In genomic region chr4:167238226-167238625, GRCh38 we compare ENCODE assay signal across 21 cellular contexts. TPM values are rescaled to one million over a fixed set of nuclear protein-coding genes. Genes with fewer than 3 reads are reported as not detected.
DNase-seq lines count a peak whose midpoint lies in the region; ATAC-seq, FAIRE-seq and TF ChIP-seq lines count a peak whose summit lies in the region.
"Had no signal": no experiment of that assay in that cellular context is flagged by ENCODE, and none has a peak within 500 bp of the region (broad histone marks: within the 10 kb centered on the region; RNA-seq: fewer than 3 reads in every experiment).

No MANE protein-coding gene starts in this region.

- no peak overlapping the region for H2BK5ac ChIP-seq in IMR-90 (ENCODE audit: low read depth, low read length, poor library complexity, severe bottlenecking)
- no peak overlapping the region for H2BK5ac ChIP-seq in mesendoderm (ENCODE audit: low read length)

- no peak overlapping the region for H2BK120ac ChIP-seq in IMR-90 (ENCODE audit: low read depth, low read length)
- H2BK120ac ChIP-seq in mesendoderm (ENCODE audit: low read depth, low read length), result no peak overlapping the region

- intact Hi-C loops in IMR-90 (cut with micrococcal nuclease) (no loop called here), tibial artery (cut with DNase I; ENCODE audit: low total_unique reads) (no loop called here)

- WGBS in IMR-90 (ENCODE audit: extremely low coverage in 2 of 2, insufficient read length in 1 of 2), 2 experiments, result no CpG with 5 or more reads among the region's 1 CpG
- WGBS in mesendoderm (ENCODE audit: extremely low coverage, insufficient coverage, low lambda C conversion rate), result no CpG with 5 or more reads among the region's 1 CpG
- WGBS in gastroesophageal sphincter (ENCODE audit: low coverage in 1 of 2), 2 donors, result 71 to 86% methylated on average over 1 of the region's 1 CpG

- H3K14ac ChIP-seq in IMR-90 (replicated peaks; ENCODE audit: low read depth, low read length), result no peak overlapping the region

- DNase-seq in COR-L47 (lab: John Stamatoyannopoulos, UW) (peak; percentile 6), IMR-90 (no peak), bronchial epithelial cell (ENCODE audit: low read depth) (peak; percentile 35), mesendoderm (peak; percentile 47), SJCRH30 (no peak), tibial artery (no peak)
- DNase-seq: BE2C; CD4-positive, alpha-beta memory T cell; DMS153; DMS79 treated with DMSO at 0.1 percent for 48 hours; EL; GOT3; H9 had no signal

- H2BK15ac ChIP-seq in IMR-90 (ENCODE audit: low read depth, low read length) (no peak overlapping the region), mesendoderm (replicated peaks; ENCODE audit: low read depth) (no peak overlapping the region)

- no peak overlapping the region for H4K8ac ChIP-seq in IMR-90 (ENCODE audit: low read depth in 2 of 2, low read length in 2 of 2)
- no peak overlapping the region for H4K8ac ChIP-seq in mesendoderm (ENCODE audit: low read depth, low read length)

- CTCF ChIA-PET in IMR-90 (lab: Yijun Ruan, JAX), result interaction anchor here (0.7 kb wide), 1 partner anchor 46 kb away, joined by 3 read pairs; no protein-coding TSS in a partner anchor

- ATAC-seq in IMR-90 (ENCODE audit: low read depth) (no peak), gastroesophageal sphincter (no peak)
- ATAC-seq: A549 had no signal

- dilution Hi-C loops in IMR-90 (cut with HindIII; ENCODE audit: low sequenced_read_pairs, unreplicated experiment), result no loop called here

- H3K4me3 ChIP-seq in IMR-90 (ENCODE audit: insufficient read depth, low read depth, low read length) (no peak overlapping the region), bronchial epithelial cell (ENCODE audit: low read depth, low read length) (no peak overlapping the region), mesendoderm (ENCODE audit: low read length) (no peak overlapping the region), SJCRH30 (no peak overlapping the region), gastroesophageal sphincter (no peak overlapping the region), tibial artery (no peak overlapping the region)
- H3K4me3 ChIP-seq: A549 had no signal

- H4K20me1 ChIP-seq in IMR-90 (ENCODE audit: insufficient read depth, low read length), result no peaks in the 10 kb centered on the region

- no peak for TF ChIP-seq EP300 in gastroesophageal sphincter (IDR thresholded peaks at IDR 0.05)

- POLR2A ChIA-PET in IMR-90 (lab: Charles Lee; ENCODE audit: unreplicated experiment), result no interaction called here

- H3K9me3 ChIP-seq in IMR-90 (ENCODE audit: control insufficient read depth, insufficient read depth, low read length) (no peaks in the 10 kb centered on the region), SJCRH30 (replicated peaks) (no peaks in the 10 kb centered on the region), gastroesophageal sphincter (no peaks in the 10 kb centered on the region), tibial artery (no peaks in the 10 kb centered on the region)
- H3K9me3 ChIP-seq: A549, BE2C had no signal

- H2AK9ac ChIP-seq in IMR-90 (replicated peaks; ENCODE audit: low read depth, low read length, poor library complexity), result peak overlapping the region; percentile 37

- H3K18ac ChIP-seq in IMR-90 (ENCODE audit: low read depth, low read length), result no peak overlapping the region
- H3K18ac ChIP-seq in mesendoderm (ENCODE audit: low read length), result no peak overlapping the region

- TF ChIP-seq POLR2A in IMR-90 (IDR thresholded peaks at IDR 0.05; ENCODE audit: low read depth, low read length) (no peak), gastroesophageal sphincter (IDR thresholded peaks at IDR 0.05) (no peak)

- H2BK20ac ChIP-seq in IMR-90 (ENCODE audit: low read depth, low read length), result no peak overlapping the region

- H3K56ac ChIP-seq in IMR-90 (ENCODE audit: extremely low read depth, insufficient read depth, low read length) (no peak overlapping the region), mesendoderm (ENCODE audit: low read length) (no peak overlapping the region)

- H3K27me3 ChIP-seq in IMR-90 (ENCODE audit: control insufficient read depth, insufficient read depth, low read length), result peaks cover 5% of the 10 kb centered on the region; the same call in 1 of the 2 replicates
- H3K27me3 ChIP-seq in bronchial epithelial cell (ENCODE audit: control insufficient read depth, insufficient read depth, low read length), result no peaks in the 10 kb centered on the region
- peaks cover 3% of the 10 kb centered on the region for H3K27me3 ChIP-seq in mesendoderm (ENCODE audit: insufficient read depth, low read length, poor library complexity)
- no peaks in the 10 kb centered on the region for H3K27me3 ChIP-seq in SJCRH30
- peaks cover 22% of the 10 kb centered on the region for H3K27me3 ChIP-seq in gastroesophageal sphincter
- peaks cover 0 to 21% of the 10 kb centered on the region in 2 donors for H3K27me3 ChIP-seq in tibial artery
- H3K27me3 ChIP-seq: BE2C had no signal

- FAIRE-seq in bronchial epithelial cell (lab: Jason Lieb, UNC), result no peak
- FAIRE-seq: A549, D721Med, G401.6, GM12891 had no signal

- no TSS peak for BruUV-seq in IMR-90 (replicated peaks; lab: Mats Ljungman, UMichigan)

- H3K23ac ChIP-seq in IMR-90 (ENCODE audit: low read depth, low read length), result no peak overlapping the region
- no peak overlapping the region for H3K23ac ChIP-seq in mesendoderm (ENCODE audit: low read length)

- H3K79me1 ChIP-seq in IMR-90 (ENCODE audit: low read depth in 1 of 2, low read length in 2 of 2) (no peaks in the 10 kb centered on the region), mesendoderm (ENCODE audit: low read length) (no peaks in the 10 kb centered on the region)

- H3K36me3 ChIP-seq in IMR-90 (ENCODE audit: control insufficient read depth, insufficient read depth, low read length), result no peaks in the 10 kb centered on the region
- no peaks in the 10 kb centered on the region for H3K36me3 ChIP-seq in bronchial epithelial cell (ENCODE audit: control insufficient read depth, insufficient read depth, low read length)
- no peaks in the 10 kb centered on the region for H3K36me3 ChIP-seq in mesendoderm (ENCODE audit: control insufficient read depth, insufficient read depth, low read length)
- no peaks in the 10 kb centered on the region for H3K36me3 ChIP-seq in SJCRH30
- no peaks in the 10 kb centered on the region for H3K36me3 ChIP-seq in gastroesophageal sphincter
- H3K36me3 ChIP-seq in tibial artery, result no peaks in the 10 kb centered on the region
- H3K36me3 ChIP-seq: BE2C had no signal

- H3K9me1 ChIP-seq in IMR-90 (ENCODE audit: insufficient read depth, low read length), result no peaks in the 10 kb centered on the region

- H3K27ac ChIP-seq in IMR-90 (ENCODE audit: insufficient read depth, low read length) (no peak overlapping the region), mesendoderm (ENCODE audit: low read depth, low read length) (no peak overlapping the region), SJCRH30 (no peak overlapping the region), gastroesophageal sphincter (no peak overlapping the region), tibial artery (no peak overlapping the region)
- H3K27ac ChIP-seq: A549, C4-2B had no signal

- H3K9ac ChIP-seq in IMR-90 (ENCODE audit: low read depth, low read length) (no peak overlapping the region), mesendoderm (ENCODE audit: low read length) (no peak overlapping the region)

- TF ChIP-seq CTCF in IMR-90 (conservative IDR thresholded peaks at IDR 0.05; ENCODE audit: low read depth, low read length) (no peak), bronchial epithelial cell (IDR thresholded peaks at IDR 0.05; ENCODE audit: insufficient read depth, low read length, severe bottlenecking) (no peak), gastroesophageal sphincter (IDR thresholded peaks at IDR 0.05) (no peak), tibial artery (IDR thresholded peaks at IDR 0.05) (no peak)

- H4K5ac ChIP-seq in IMR-90 (ENCODE audit: low read depth, low read length) (no peak overlapping the region), mesendoderm (ENCODE audit: low read length) (no peak overlapping the region)

- H3K4ac ChIP-seq in IMR-90 (ENCODE audit: low read depth, low read length), result no peak overlapping the region
- no peak overlapping the region for H3K4ac ChIP-seq in mesendoderm (ENCODE audit: low read depth, low read length)

- no peak overlapping the region for H2AFZ ChIP-seq in IMR-90 (replicated peaks; ENCODE audit: low read length, poor library complexity)

- H4K91ac ChIP-seq in IMR-90 (ENCODE audit: insufficient read depth, low read depth, low read length), result no peak overlapping the region

- no peaks in the 10 kb centered on the region for H3K79me2 ChIP-seq in mesendoderm (ENCODE audit: control insufficient read depth, insufficient read depth, low read length)

- H3K4me2 ChIP-seq in IMR-90 (ENCODE audit: low read depth, low read length) (no peak overlapping the region), mesendoderm (ENCODE audit: low read length) (no peak overlapping the region)
- H3K4me2 ChIP-seq: A549 had no signal

- H2AK5ac ChIP-seq in IMR-90 (ENCODE audit: low read depth, low read length) (no peak overlapping the region), mesendoderm (ENCODE audit: low read length) (no peak overlapping the region)

- H3K4me1 ChIP-seq in IMR-90 (ENCODE audit: control insufficient read depth, insufficient read depth, low read length) (no peaks in the 10 kb centered on the region), mesendoderm (ENCODE audit: control insufficient read depth, low read depth, low read length) (peaks cover 10% of the 10 kb centered on the region), SJCRH30 (no peaks in the 10 kb centered on the region; the same call in 1 of the 2 replicates), gastroesophageal sphincter (peaks cover 0 to 17% (median 13%) of the 10 kb centered on the region in 3 donors), tibial artery (peaks cover 0 to 17% (median 10%) of the 10 kb centered on the region in 4 donors)
- H3K4me1 ChIP-seq: A549 had no signal

- in situ Hi-C loops in IMR-90 (cut with MboI; ENCODE audit: low sequenced_read_pairs), result no loop called here

- no peak for TF ChIP-seq RAD21 in IMR-90 (IDR thresholded peaks at IDR 0.05; ENCODE audit: low read length)

TF ChIP-seq in IMR-90, 13 proteins besides CTCF, POLR2A, EP300 and RAD21:
- TF ChIP-seq FOS (IDR thresholded peaks at IDR 0.05; ENCODE audit: low read depth, low read length), result no peak

RNA-seq across cellular contexts. Expression of gene SPOCK3, which starts 3.9 kb away (rescaled TPM):
- total RNA-seq in IMR-90 (2012; rRNA removed), result not detected in 2 replicates
- 0.11 TPM in 1 of 2 replicates, not detected in the other for polyA plus RNA-seq in IMR-90 (2012; rRNA removed)
- polyA plus RNA-seq in IMR-90 (2012; cell fraction: cytosol; rRNA removed), result not detected in 2 replicates
- not detected in 2 replicates for polyA plus RNA-seq in IMR-90 (2012; cell fraction: nucleus; rRNA removed; ENCODE audit: low replicate concordance)
- total RNA-seq in bronchial epithelial cell, result 0.53 and 1.0 TPM in 2 replicates
- 0.11 TPM for polyA plus RNA-seq in mesendoderm (2013, experiment 1 of 2)
- 0.06 TPM for polyA plus RNA-seq in mesendoderm (2013, experiment 2 of 2)
- total RNA-seq in SJCRH30 (2014; rRNA removed; shearing (Covaris generic)), result 82.1 and 91.6 TPM in 2 replicates
- 1 to 10 TPM in 3 of 4 donors, under 1 TPM in 1; 0.57 to 7.8 (median 3.0) TPM for total RNA-seq in gastroesophageal sphincter
- total RNA-seq: CD4-positive, alpha-beta memory T cell; HT-29 had no signal
- polyA plus RNA-seq: AG04450; CD4-positive, alpha-beta memory T cell had no signal

Comparison
In these comparisons a context has a peak if more than half of its experiments do, and no peak if none do; other contexts are left out.
1. DNase-seq: peak in COR-L47 (single experiment), bronchial epithelial cell (single experiment) and mesendoderm (single experiment); none in IMR-90 (single experiment), SJCRH30 (0 of 2) and tibial artery (0 of 2).